In genomic region chr4:87499415-87500106, GRCh38 we compare ENCODE assay signal across 8 cellular contexts.
DNase-seq lines count a peak whose midpoint lies in the region; ATAC-seq lines count a peak whose summit lies in the region.
"Had no signal": no experiment of that assay in that cellular context is flagged by ENCODE, and none has a peak within 500 bp of the region (broad histone marks: within the 10 kb centered on the region; RNA-seq: fewer than 3 reads in every experiment).

No MANE protein-coding gene starts in this region.

- no peak overlapping the region for H3K4me3 ChIP-seq in rectal smooth muscle tissue (ENCODE audit: low read length)

- H3K9ac ChIP-seq in rectal smooth muscle tissue (ENCODE audit: low read length), result no peak overlapping the region

- DNase-seq in DMS79 (lab: John Stamatoyannopoulos, UW), result no peak
- DNase-seq in C1 segment of cervical spinal cord (lab: John Stamatoyannopoulos, UW), result no peak
- DNase-seq in activated naive CD8-positive, alpha-beta T cell treated with anti-CD3 and anti-CD28 coated beads, Interleukin-2, amount 50 U/mL, for 24 hours, result no peak
- DNase-seq: MM.1S had no signal

- peaks cover 10% of the 10 kb centered on the region for H3K4me1 Mint-ChIP-seq in activated naive CD8-positive, alpha-beta T cell treated with anti-CD3 and anti-CD28 coated beads, Interleukin-2, amount 50 U/mL, for 24 hours

- ATAC-seq in GM18907 (IDR thresholded peaks at IDR 0.05; ENCODE audit: unreplicated experiment) (peak; percentile 83), GM21528 (IDR thresholded peaks at IDR 0.05; ENCODE audit: low FRiP score, unreplicated experiment) (peak; percentile 87), HG03354 (IDR thresholded peaks at IDR 0.05; ENCODE audit: poor library complexity, severe bottlenecking, unreplicated experiment) (peak; percentile 77)
- no peak for ATAC-seq in activated naive CD8-positive, alpha-beta T cell treated with anti-CD3 and anti-CD28 coated beads, Interleukin-2, amount 50 U/mL, for 24 hours

- no peaks in the 10 kb centered on the region for H3K27me3 ChIP-seq in rectal smooth muscle tissue (ENCODE audit: control insufficient read depth, insufficient read depth, low read length)

- no peaks in the 10 kb centered on the region for H3K36me3 ChIP-seq in rectal smooth muscle tissue (ENCODE audit: control insufficient read depth, insufficient read depth, low read length)

- H3K27me3 Mint-ChIP-seq in activated naive CD8-positive, alpha-beta T cell treated with anti-CD3 and anti-CD28 coated beads, Interleukin-2, amount 50 U/mL, for 24 hours, result no peaks in the 10 kb centered on the region

- peak overlapping the region; percentile 76 for H3K27ac ChIP-seq in rectal smooth muscle tissue (ENCODE audit: low read depth, low read length)

- H3K27ac Mint-ChIP-seq in activated naive CD8-positive, alpha-beta T cell treated with anti-CD3 and anti-CD28 coated beads, Interleukin-2, amount 50 U/mL, for 24 hours, result no peak overlapping the region

- no peak overlapping the region for H3K4me3 Mint-ChIP-seq in activated naive CD8-positive, alpha-beta T cell treated with anti-CD3 and anti-CD28 coated beads, Interleukin-2, amount 50 U/mL, for 24 hours

- no peaks in the 10 kb centered on the region for H3K9me3 Mint-ChIP-seq in activated naive CD8-positive, alpha-beta T cell treated with anti-CD3 and anti-CD28 coated beads, Interleukin-2, amount 50 U/mL, for 24 hours

- H3K4me1 ChIP-seq in rectal smooth muscle tissue (ENCODE audit: control insufficient read depth, insufficient read depth, low read length), result peaks cover 21% of the 10 kb centered on the region

- H3K36me3 Mint-ChIP-seq in activated naive CD8-positive, alpha-beta T cell treated with anti-CD3 and anti-CD28 coated beads, Interleukin-2, amount 50 U/mL, for 24 hours (ENCODE audit: low read depth), result no peaks in the 10 kb centered on the region
